In genomic region chr20:64005394-64005793, GRCh38 we compare ENCODE assay signal across 1 cellular context.
TF ChIP-seq lines count a peak whose summit lies in the region.

No MANE protein-coding gene starts in this region.

TF ChIP-seq in HepG2, 621 proteins besides CTCF, POLR2A, EP300 and RAD21:
- TF ChIP-seq ZIK1 (CRISPR knock-in tag; IDR thresholded peaks at IDR 0.05; ENCODE audit: borderline replicate concordance, low read depth) (no peak), CEBPB (IDR thresholded peaks at IDR 0.05; ENCODE audit: borderline replicate concordance, low read depth, low read length) (0 out of 2 replicates have a peak, but pooled peaks have one; percentile 19)
TF ChIP-seq in HepG2: peak in this region for 1.
